8 cellular contexts compared by ENCODE assay signal in the genomic region with DNA sequence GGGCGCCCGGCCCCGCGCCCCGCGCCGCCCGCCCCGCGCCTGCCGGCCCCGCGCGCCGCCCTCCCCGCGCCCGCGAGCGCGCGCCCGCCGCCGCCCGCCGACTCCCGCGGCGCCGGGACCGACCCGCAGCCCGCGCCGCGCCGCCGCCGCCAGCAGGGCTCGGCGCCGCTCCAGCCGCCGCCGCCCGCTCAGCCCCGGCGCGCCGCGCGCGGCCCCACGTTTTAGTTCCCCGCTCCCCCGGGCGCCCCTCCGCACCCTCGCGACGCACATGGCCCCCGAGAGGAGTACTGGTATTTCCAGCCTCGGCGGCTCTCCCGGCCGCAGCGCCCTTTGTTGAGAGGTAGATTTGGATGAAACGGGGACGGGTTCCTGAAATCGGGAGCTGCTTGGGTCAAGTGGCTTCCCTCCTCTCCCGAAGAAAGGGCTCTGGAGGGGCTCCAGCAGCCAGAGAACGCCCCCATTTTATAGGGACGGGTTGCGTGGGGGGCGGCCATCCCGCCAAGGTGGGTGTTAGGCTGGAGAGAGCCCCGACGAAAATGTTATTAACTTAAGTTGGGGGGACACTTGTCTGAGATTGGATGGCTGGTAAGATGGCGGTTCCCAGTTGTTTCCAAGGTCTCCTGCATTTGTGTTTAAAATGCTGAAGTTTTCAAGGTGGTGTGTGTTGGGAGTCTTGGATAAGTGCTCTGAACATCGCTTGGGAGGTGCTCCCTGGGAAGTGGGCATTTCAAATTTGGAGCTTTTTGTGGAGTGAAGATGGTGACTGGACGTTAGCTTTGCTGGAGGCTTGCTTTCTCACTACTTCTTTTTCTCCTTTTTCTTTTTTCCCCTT. TPM values are rescaled to one million over a fixed set of nuclear protein-coding genes. Genes with fewer than 3 reads are reported as not detected.
DNase-seq lines count a peak whose midpoint lies in the region; ATAC-seq, FAIRE-seq and TF ChIP-seq lines count a peak whose summit lies in the region.

No MANE protein-coding gene starts in this region.

- peaks cover 15% of the 10 kb centered on the region for H4K20me1 ChIP-seq in GM23338 (replicated peaks; ENCODE audit: insufficient read depth)
- H4K20me1 ChIP-seq in neural progenitor cell (ENCODE audit: low read depth) = peaks cover 72% of the 10 kb centered on the region

- POLR2A ChIA-PET in A549 (lab: Yijun Ruan, JAX) = interaction anchor here (1.7 to 2.0 kb wide), 2 partner anchors 18 to 93 kb away, joined by 6 to 7 read pairs; no protein-coding TSS in a partner anchor

- TF ChIP-seq CTCF in A549 (IDR thresholded peaks at IDR 0.05) (no peak), GM23338 (conservative IDR thresholded peaks at IDR 0.05; ENCODE audit: low read depth in 2 of 2) (no peak), fibroblast of mammary gland (conservative IDR thresholded peaks at IDR 0.05; ENCODE audit: control insufficient read depth, insufficient read depth, low read depth, low read length) (no peak), neural progenitor cell (IDR thresholded peaks at IDR 0.05) (no peak)

- DNase-seq in A549 (ENCODE audit: low read depth in 1 of 2, low spot score in 1 of 2) (peak; percentile 32 to 34), GM23338 (ENCODE audit: low spot score) (peak; percentile 56), fibroblast of mammary gland (ENCODE audit: low read depth) (no peak), neural progenitor cell (ENCODE audit: low spot score) (peak; percentile 70), NOMO-1 treated with dmso at 0.1 percent for 144 hours (lab: John Stamatoyannopoulos, UW; ENCODE audit: unreplicated experiment) (no peak), globus pallidus (ENCODE audit: low spot score) (no peak)
- peak; percentile 78 for DNase-seq in activated CD8-positive, alpha-beta memory T cell treated with anti-CD3 and anti-CD28 coated beads for 24 hours

- H3K4me3 Mint-ChIP-seq in GM23338 = peak overlapping the region; percentile 78
- H3K4me3 Mint-ChIP-seq in neural progenitor cell = peak overlapping the region; percentile 98

- 0 out of 6 replicates have a peak, but pooled peaks of 1 of the 2 experiments have one; percentile 17 for ATAC-seq in A549
- ATAC-seq in GM23338 = no peak
- ATAC-seq in HG03097 (IDR thresholded peaks at IDR 0.05; ENCODE audit: low FRiP score, unreplicated experiment) = no peak

- H3K27ac Mint-ChIP-seq in GM23338 = no peak overlapping the region
- peak overlapping the region; percentile 94 for H3K27ac Mint-ChIP-seq in neural progenitor cell

- H3K36me3 ChIP-seq in GM23338 (ENCODE audit: insufficient read depth) (no peaks in the 10 kb centered on the region), neural progenitor cell (no peaks in the 10 kb centered on the region)

- no peaks in the 10 kb centered on the region for H3K9me2 ChIP-seq in GM23338 (ENCODE audit: insufficient read depth)

- H3K4me2 ChIP-seq in A549 (peak overlapping the region; percentile 75), GM23338 (peak overlapping the region; percentile 78), neural progenitor cell (peak overlapping the region; percentile 88)

- H3K4me1 Mint-ChIP-seq in GM23338 (peaks cover 55% of the 10 kb centered on the region), neural progenitor cell (peaks cover 58% of the 10 kb centered on the region)

- H3K79me2 ChIP-seq in GM23338 (replicated peaks; ENCODE audit: insufficient read depth) = 0 out of 2 replicates have a peak, but pooled peaks cover 4% of the 10 kb centered on the region
- peaks cover 32% of the 10 kb centered on the region for H3K79me2 ChIP-seq in neural progenitor cell (ENCODE audit: low read depth)

- peaks cover 8% of the 10 kb centered on the region for H3K9me3 Mint-ChIP-seq in GM23338
- peaks cover 6% of the 10 kb centered on the region for H3K9me3 Mint-ChIP-seq in neural progenitor cell

- peaks cover 81% of the 10 kb centered on the region for H3K27me3 ChIP-seq in GM23338 (ENCODE audit: insufficient read depth)
- H3K27me3 ChIP-seq in neural progenitor cell = peaks cover 83% of the 10 kb centered on the region

- no peak for TF ChIP-seq EP300 in A549 (IDR thresholded peaks at IDR 0.05)

- H3K4me1 ChIP-seq in A549 (peaks cover 37% of the 10 kb centered on the region), GM23338 (ENCODE audit: insufficient read depth) (peaks cover 69% of the 10 kb centered on the region), neural progenitor cell (peaks cover 22% of the 10 kb centered on the region)

- H3F3A ChIP-seq in GM23338 (replicated peaks; ENCODE audit: low read depth) (peaks cover 36% of the 10 kb centered on the region), neural progenitor cell (ENCODE audit: low read depth) (peaks cover 58% of the 10 kb centered on the region)

- H3K4me3 ChIP-seq in A549 (peak overlapping the region; percentile 83), GM23338 (peak overlapping the region; percentile 58), fibroblast of mammary gland (ENCODE audit: control insufficient read depth, low read depth, low read length) (peak overlapping the region; percentile 68), neural progenitor cell (peak overlapping the region; percentile 73)

- TF ChIP-seq RAD21 in A549 (conservative IDR thresholded peaks at IDR 0.05 in 1 of 2, IDR thresholded peaks at IDR 0.05 in 1 of 2) = no peak

- H3K36me3 Mint-ChIP-seq in GM23338 (ENCODE audit: low read depth) = peaks cover 3% of the 10 kb centered on the region; the same call in 2 of the 3 replicates
- H3K36me3 Mint-ChIP-seq in neural progenitor cell = peaks cover 5% of the 10 kb centered on the region

- H3K9ac ChIP-seq in neural progenitor cell = peak overlapping the region; percentile 31

- no peak for TF ChIP-seq POLR2A in A549 (IDR thresholded peaks at IDR 0.05; ENCODE audit: low read length)

- FAIRE-seq in A549 (lab: Jason Lieb, UNC) = no peak

- H3K27ac ChIP-seq in A549 = peak overlapping the region; percentile 89 to 91
- no peak overlapping the region for H3K27ac ChIP-seq in GM23338 (ENCODE audit: low read depth)
- H3K27ac ChIP-seq in neural progenitor cell = no peak overlapping the region

- no peaks in the 10 kb centered on the region for H3K9me3 ChIP-seq in A549
- H3K9me3 ChIP-seq in neural progenitor cell (ENCODE audit: low read depth) = no peaks in the 10 kb centered on the region

- WGBS in A549 (ENCODE audit: missing lambda C conversion rate) = 2% methylated on average over 24 of the region's 82 CpGs

- CTCF ChIA-PET in A549 (lab: Yijun Ruan, JAX) = interaction anchor here (1.5 kb wide), 1 partner anchor 311 kb away, joined by 3 read pairs; no protein-coding TSS in a partner anchor

- peaks cover 86% of the 10 kb centered on the region for H3K27me3 Mint-ChIP-seq in GM23338 (ENCODE audit: insufficient read depth, low read depth, poor library complexity)
- peaks cover 42% of the 10 kb centered on the region for H3K27me3 Mint-ChIP-seq in neural progenitor cell (ENCODE audit: insufficient read depth, low read depth)

- H2AFZ ChIP-seq in GM23338 = peak overlapping the region; percentile 74; the same call in 1 of the 2 replicates
- H2AFZ ChIP-seq in neural progenitor cell (replicated peaks) = no peak overlapping the region

TF ChIP-seq in A549, 52 proteins besides CTCF, POLR2A, EP300 and RAD21 (continues in another document):
- peak; percentile 85 for TF ChIP-seq CBX8 (IDR thresholded peaks at IDR 0.05)
- TF ChIP-seq RNF2 (IDR thresholded peaks at IDR 0.05; ENCODE audit: borderline replicate concordance, low read depth) = 0 out of 2 replicates have a peak, but pooled peaks have one; percentile 72
- TF ChIP-seq ZFP36 (IDR thresholded peaks at IDR 0.05; ENCODE audit: borderline replicate concordance, partially characterized antibody) = peak; percentile 2

TF ChIP-seq in GM23338, 12 proteins besides CTCF, POLR2A, EP300 and RAD21:
- TF ChIP-seq STAT1 (IDR thresholded peaks at IDR 0.05; ENCODE audit: unreplicated experiment) (no peak), EZH2 (IDR thresholded peaks at IDR 0.05; ENCODE audit: low read depth, unreplicated experiment) (peak; percentile 100), EZH2phosphoT487 (IDR thresholded peaks at IDR 0.05; ENCODE audit: unreplicated experiment) (peak; percentile 100)

RNA-seq across cellular contexts. Expression of a gene that starts 1.1 kb away (rescaled TPM):
- polyA plus RNA-seq in A549 (2011; rRNA removed) = 64.3 and 77.3 TPM in 2 replicates
- 18.5 and 19.4 TPM in 2 replicates for polyA plus RNA-seq in A549 (2012; cell fraction: cytosol; rRNA removed)
- polyA plus RNA-seq in A549 (2012; cell fraction: nucleus; rRNA removed) = 11.7 and 13.0 TPM in 2 replicates
- 40.7 to 50.9 TPM (median 44.4 TPM) in 3 replicates for polyA plus RNA-seq in A549 (2017; fragmentation: RNase III; extraction: RNeasy Plus Mini Kit Qiagen cat#74134 plus additional on column Dnase treatment)
- 48.9 and 51.1 TPM in 2 replicates for polyA minus RNA-seq in A549 (2011; rRNA and poly(A)+ RNA removed)
- 9.7 and 10.7 TPM in 2 replicates for total RNA-seq in GM23338 (2014; rRNA removed; shearing (Covaris generic))
- polyA plus RNA-seq in GM23338 (2016; fragmentation: Nextera tagmentation; extraction: Ambion mirVana) = 2.0 and 2.3 TPM in 2 replicates
- 39.9 and 59.1 TPM in 2 replicates for total RNA-seq in neural progenitor cell (ENCODE audit: low replicate concordance)

RNA-seq across cellular contexts. Expression of a gene that starts 5.9 kb away (rescaled TPM):
- 70.2 and 70.8 TPM in 2 replicates for polyA plus RNA-seq in A549 (2011; rRNA removed)
- polyA plus RNA-seq in A549 (2012; cell fraction: cytosol; rRNA removed) = 16.7 and 17.7 TPM in 2 replicates
- 6.9 and 11.4 TPM in 2 replicates for polyA plus RNA-seq in A549 (2012; cell fraction: nucleus; rRNA removed)
- polyA plus RNA-seq in A549 (2017; fragmentation: RNase III; extraction: RNeasy Plus Mini Kit Qiagen cat#74134 plus additional on column Dnase treatment) = 42.2 to 47.9 TPM (median 44.8 TPM) in 3 replicates
- 6.2 and 7.2 TPM in 2 replicates for polyA minus RNA-seq in A549 (2011; rRNA and poly(A)+ RNA removed)
- total RNA-seq in GM23338 (2014; rRNA removed; shearing (Covaris generic)) = 1.1 and 2.5 TPM in 2 replicates
- 5.2 and 6.0 TPM in 2 replicates for polyA plus RNA-seq in GM23338 (2016; fragmentation: Nextera tagmentation; extraction: Ambion mirVana)
- 13.6 and 16.3 TPM in 2 replicates for total RNA-seq in neural progenitor cell (ENCODE audit: low replicate concordance)

RNA-seq across cellular contexts. Expression of a gene that starts 23.2 kb away (rescaled TPM):
- polyA plus RNA-seq in A549 (2011; rRNA removed) (0.04 TPM in 1 of 2 replicates, not detected in the other), A549 (2017; fragmentation: RNase III; extraction: RNeasy Plus Mini Kit Qiagen cat#74134 plus additional on column Dnase treatment) (0.05 TPM in 1 of 3 replicates, not detected in the others), GM23338 (2016; fragmentation: Nextera tagmentation; extraction: Ambion mirVana) (0.21 and 0.33 TPM in 2 replicates)
- not detected in 2 replicates for polyA plus RNA-seq in A549 (2012; cell fraction: cytosol; rRNA removed)
- 0.05 TPM in 1 of 2 replicates, not detected in the other for polyA plus RNA-seq in A549 (2012; cell fraction: nucleus; rRNA removed)
- not detected in 2 replicates for polyA minus RNA-seq in A549 (2011; rRNA and poly(A)+ RNA removed)
- total RNA-seq in GM23338 (2014; rRNA removed; shearing (Covaris generic)) = 0.12 TPM in 1 of 2 replicates, not detected in the other
- 0.71 and 2.3 TPM in 2 replicates for total RNA-seq in neural progenitor cell (ENCODE audit: low replicate concordance)

Comparison
In these comparisons a context has a peak if more than half of its experiments do, and no peak if none do; other contexts are left out.
1. DNase-seq: peak in A549 (2 of 2), GM23338 (single experiment), activated CD8-positive, alpha-beta memory T cell treated with anti-CD3 and anti-CD28 coated beads for 24 hours (single experiment) and neural progenitor cell (single experiment); none in fibroblast of mammary gland (single experiment), NOMO-1 treated with dmso at 0.1 percent for 144 hours (single experiment) and globus pallidus (single experiment).
2. H3K27ac ChIP-seq: peak in A549 (2 of 2); none in GM23338 (single experiment) and neural progenitor cell (single experiment).
3. Peak in every context shown above with its lines, with median percentiles within 50 percentile points of each other: H3K4me2 ChIP-seq and H3K4me3 ChIP-seq.